In the genomic region with DNA sequence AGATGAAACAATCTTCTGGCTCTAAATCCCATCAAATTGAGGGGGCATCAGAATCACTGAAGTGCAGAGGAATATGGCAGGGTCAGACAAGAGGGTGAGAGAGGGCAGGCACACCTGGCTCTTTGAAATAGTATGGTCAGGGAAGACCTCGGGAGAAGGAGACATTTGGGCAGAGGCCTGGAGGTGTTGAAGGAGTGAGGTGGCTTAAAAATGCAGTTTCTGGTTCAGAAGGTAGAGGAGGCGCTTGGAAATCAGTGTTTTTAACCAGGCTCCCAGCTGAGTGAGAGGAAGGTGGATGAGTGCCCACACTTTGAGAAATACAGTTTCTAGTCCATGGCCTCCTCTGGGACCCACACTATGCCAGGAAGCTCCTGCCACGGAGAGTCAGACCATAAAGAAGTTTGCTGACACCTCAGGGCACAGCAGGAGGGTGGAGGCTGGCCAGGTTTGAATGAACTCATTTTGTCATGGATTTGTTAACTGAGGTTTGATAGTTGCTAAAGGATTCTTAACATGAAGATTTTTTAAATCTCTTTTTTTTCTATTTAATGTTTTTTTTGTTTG, we compare ENCODE assay signal across 1 cellular context.
TF ChIP-seq lines count a peak whose summit lies in the region.

No MANE protein-coding gene starts in this region.

TF ChIP-seq in IMR-90, 13 proteins besides CTCF, POLR2A, EP300 and RAD21:
- TF ChIP-seq, protein P1, sequence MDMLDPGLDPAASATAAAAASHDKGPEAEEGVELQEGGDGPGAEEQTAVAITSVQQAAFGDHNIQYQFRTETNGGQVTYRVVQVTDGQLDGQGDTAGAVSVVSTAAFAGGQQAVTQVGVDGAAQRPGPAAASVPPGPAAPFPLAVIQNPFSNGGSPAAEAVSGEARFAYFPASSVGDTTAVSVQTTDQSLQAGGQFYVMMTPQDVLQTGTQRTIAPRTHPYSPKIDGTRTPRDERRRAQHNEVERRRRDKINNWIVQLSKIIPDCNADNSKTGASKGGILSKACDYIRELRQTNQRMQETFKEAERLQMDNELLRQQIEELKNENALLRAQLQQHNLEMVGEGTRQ (IDR thresholded peaks at IDR 0.05; ENCODE audit: low read depth, low read length): no peak
TF ChIP-seq in IMR-90: peak in this region for 0.
